Comparison of ENCODE assay signal across 21 cellular contexts in genomic region chr7:36668080-36668479, GRCh38. TPM values are rescaled to one million over a fixed set of nuclear protein-coding genes. Genes with fewer than 3 reads are reported as not detected.
DNase-seq lines count a peak whose midpoint lies in the region; ATAC-seq, FAIRE-seq and TF ChIP-seq lines count a peak whose summit lies in the region.
"Had no signal": no experiment of that assay in that cellular context is flagged by ENCODE, and none has a peak within 500 bp of the region (broad histone marks: within the 10 kb centered on the region; RNA-seq: fewer than 3 reads in every experiment).

No MANE protein-coding gene starts in this region.

- no peak overlapping the region for H3K18ac ChIP-seq in H9 (ENCODE audit: insufficient read length, low read depth, low read length)

- no peak overlapping the region for H3T11ph ChIP-seq in H9 (ENCODE audit: low read length)

- no peak overlapping the region for H2AFZ ChIP-seq in astrocyte (ENCODE audit: low read depth, low read length)
- no peak overlapping the region for H2AFZ ChIP-seq in H9 (ENCODE audit: low read length)

- H3K9ac ChIP-seq in astrocyte (ENCODE audit: low read length) (no peak overlapping the region), H9 (ENCODE audit: extremely low read depth, insufficient read length, low read length) (no peak overlapping the region)
- H3K9ac ChIP-seq: BLaER1 treated with 17β-estradiol and CSF1 and Interleukin-3, amounts not matched to agents 10 nM and 100 nM; KMS-11 had no signal

- H2BK15ac ChIP-seq in H9 (ENCODE audit: low read depth, low read length) = no peak overlapping the region

- H2BK12ac ChIP-seq in H9 (ENCODE audit: insufficient read length, low read depth, low read length) = no peak overlapping the region

- H3K4me2 ChIP-seq in astrocyte (ENCODE audit: low read length) (peak overlapping the region; percentile 16), H9 (ENCODE audit: insufficient read depth, insufficient read length, low read length) (no peak overlapping the region)
- H3K4me2 ChIP-seq: A549; BLaER1 treated with 17β-estradiol and CSF1 and Interleukin-3, amounts not matched to agents 10 nM and 100 nM; KMS-11 had no signal

- TF ChIP-seq POLR2A in transverse colon (IDR thresholded peaks at IDR 0.05) = no peak
- no peak for TF ChIP-seq POLR2A in thyroid gland (IDR thresholded peaks at IDR 0.05)

- H4K5ac ChIP-seq in H9 (ENCODE audit: insufficient read length, low read depth, low read length) = no peak overlapping the region

- no peak overlapping the region for H4K91ac ChIP-seq in H9 (ENCODE audit: insufficient read length, low read depth, low read length)

- H4K8ac ChIP-seq in H9 (replicated peaks; ENCODE audit: insufficient read length, low read depth, low read length) = no peak overlapping the region

- H3K4me3 ChIP-seq in astrocyte (ENCODE audit: insufficient read depth, low read depth, low read length) (no peak overlapping the region), transverse colon (no peak overlapping the region), thyroid gland (replicated peaks in 1 of 3) (no peak overlapping the region)
- H3K4me3 ChIP-seq: A549; BLaER1 treated with 17β-estradiol and CSF1 and Interleukin-3, amounts not matched to agents 10 nM and 100 nM had no signal

- H3K14ac ChIP-seq in H9 (ENCODE audit: insufficient read depth, low read length) = no peak overlapping the region

- H3K9me3 ChIP-seq in astrocyte (ENCODE audit: insufficient read depth, low read depth, low read length) (no peaks in the 10 kb centered on the region), transverse colon (no peaks in the 10 kb centered on the region), H9 (ENCODE audit: control insufficient read depth, low read depth, low read length) (no peaks in the 10 kb centered on the region), thyroid gland (no peaks in the 10 kb centered on the region)
- H3K9me3 ChIP-seq: A549 had no signal

- no peak overlapping the region for H2BK120ac ChIP-seq in H9 (ENCODE audit: low read depth, low read length, poor library complexity, severe bottlenecking)

- H3K4me1 Mint-ChIP-seq in activated naive CD8-positive, alpha-beta T cell (ENCODE audit: low read depth) = peaks cover 50% of the 10 kb centered on the region
- peaks cover 45% of the 10 kb centered on the region for H3K4me1 Mint-ChIP-seq in activated naive CD8-positive, alpha-beta T cell treated with anti-CD3 and anti-CD28 coated beads, Interleukin-2, amount 50 U/mL, for 24 hours
- H3K4me1 Mint-ChIP-seq in astrocyte (ENCODE audit: low read depth, unreplicated experiment) (peaks cover 17% of the 10 kb centered on the region), immature natural killer cell (peaks cover 71 to 98% of the 10 kb centered on the region in 2 donors), H9 (peaks cover 8 to 9% of the 10 kb centered on the region in 2 experiments)

- H3K27me3 Mint-ChIP-seq in activated naive CD8-positive, alpha-beta T cell = no peaks in the 10 kb centered on the region
- H3K27me3 Mint-ChIP-seq in activated naive CD8-positive, alpha-beta T cell treated with anti-CD3 and anti-CD28 coated beads, Interleukin-2, amount 50 U/mL, for 24 hours = no peaks in the 10 kb centered on the region
- no peaks in the 10 kb centered on the region for H3K27me3 Mint-ChIP-seq in astrocyte (ENCODE audit: low read depth, unreplicated experiment)
- peaks cover 0 to 2% (median 0%) of the 10 kb centered on the region in 3 donors for H3K27me3 Mint-ChIP-seq in immature natural killer cell (ENCODE audit: low read depth in 3 of 3)
- H3K27me3 Mint-ChIP-seq in H9 (ENCODE audit: low read depth) = no peaks in the 10 kb centered on the region

- no peak for TF ChIP-seq EP300 in transverse colon (IDR thresholded peaks at IDR 0.05; ENCODE audit: low read depth)

- H3K23ac ChIP-seq in H9 (ENCODE audit: insufficient read length, low read depth, low read length) = no peak overlapping the region

- H3K4me3 Mint-ChIP-seq in activated naive CD8-positive, alpha-beta T cell = no peak overlapping the region
- no peak overlapping the region for H3K4me3 Mint-ChIP-seq in activated naive CD8-positive, alpha-beta T cell treated with anti-CD3 and anti-CD28 coated beads, Interleukin-2, amount 50 U/mL, for 24 hours
- H3K4me3 Mint-ChIP-seq in astrocyte (ENCODE audit: unreplicated experiment) (no peak overlapping the region), immature natural killer cell (peak overlapping the region in 1 of 5 donors; percentile 75), H9 (no peak overlapping the region)

- no peak overlapping the region for H2BK20ac ChIP-seq in H9 (ENCODE audit: low read depth, low read length, poor library complexity, severe bottlenecking)

- ATAC-seq in activated naive CD8-positive, alpha-beta T cell treated with anti-CD3 and anti-CD28 coated beads, Interleukin-2, amount 50 U/mL, for 24 hours = no peak
- ATAC-seq: A549, HepG2 had no signal

- TF ChIP-seq CTCF in astrocyte (IDR thresholded peaks at IDR 0.05; ENCODE audit: insufficient read depth, low read depth, low read length) (no peak), transverse colon (IDR thresholded peaks at IDR 0.05) (no peak), H9 (conservative IDR thresholded peaks at IDR 0.05) (no peak), thyroid gland (IDR thresholded peaks at IDR 0.05) (no peak)

- H3K4me1 ChIP-seq in astrocyte (ENCODE audit: insufficient read depth, low read length) = peaks cover 8% of the 10 kb centered on the region
- peaks cover 0 to 32% (median 7%) of the 10 kb centered on the region in 4 donors for H3K4me1 ChIP-seq in transverse colon
- no peaks in the 10 kb centered on the region for H3K4me1 ChIP-seq in H9 (ENCODE audit: insufficient read depth, low read length)
- no peaks in the 10 kb centered on the region for H3K4me1 ChIP-seq in thyroid gland
- H3K4me1 ChIP-seq: BLaER1 treated with 17β-estradiol and CSF1 and Interleukin-3, amounts not matched to agents 10 nM and 100 nM had no signal

- H3K36me3 ChIP-seq in astrocyte (ENCODE audit: insufficient read depth, low read length) (no peaks in the 10 kb centered on the region), transverse colon (no peaks in the 10 kb centered on the region), thyroid gland (no peaks in the 10 kb centered on the region)

- DNase-seq in activated naive CD8-positive, alpha-beta T cell treated with anti-CD3 and anti-CD28 coated beads, Interleukin-2, amount 50 U/mL, for 24 hours = no peak
- DNase-seq in astrocyte (ENCODE audit: low read depth) = peak; percentile 82
- no peak for DNase-seq in immature natural killer cell
- DNase-seq in transverse colon = no peak
- DNase-seq in H9 = no peak
- no peak for DNase-seq in mucosa of gallbladder (ENCODE audit: low spot score)
- DNase-seq in thyroid gland = no peak
- DNase-seq: EL, NCI-H1048, NCI-H1436 treated with DMSO at 0.1 percent for 48 hours, NCI-H2029 treated with DMSO at 0.1 percent for 48 hours, NCI-H2171 treated with DMSO at 0.1 percent for 48 hours, NCI-H446 treated with DMSO at 0.1 percent for 48 hours had no signal

- H3K79me2 ChIP-seq in astrocyte (ENCODE audit: insufficient read depth, low read length) = no peaks in the 10 kb centered on the region
- H3K79me2 ChIP-seq in H9 (ENCODE audit: insufficient read depth, low read length) = no peaks in the 10 kb centered on the region

- no peaks in the 10 kb centered on the region for H3K9me3 Mint-ChIP-seq in activated naive CD8-positive, alpha-beta T cell (ENCODE audit: low read depth)
- peaks cover 11% of the 10 kb centered on the region for H3K9me3 Mint-ChIP-seq in activated naive CD8-positive, alpha-beta T cell treated with anti-CD3 and anti-CD28 coated beads, Interleukin-2, amount 50 U/mL, for 24 hours
- no peaks in the 10 kb centered on the region for H3K9me3 Mint-ChIP-seq in astrocyte (ENCODE audit: unreplicated experiment)
- no peaks in the 10 kb centered on the region for H3K9me3 Mint-ChIP-seq in immature natural killer cell
- peaks cover 0 to 4% of the 10 kb centered on the region in 2 experiments; a peak in 1 of 5 replicates for H3K9me3 Mint-ChIP-seq in H9

- in situ Hi-C loops in transverse colon (cut with MboI; ENCODE audit: low pct_ligation_motif_present in 1 of 4, low pct_unique_long_range_greater_than_20kb in 1 of 4, low sequenced_read_pairs in 3 of 4) = loop anchor here in 2 of 4 donors (10.0 to 25.0 kb wide), 2 partner anchors 183 to 519 kb away; no protein-coding TSS in a partner anchor

- no peaks in the 10 kb centered on the region for H3K79me1 ChIP-seq in H9 (ENCODE audit: insufficient read depth, low read depth, low read length, poor library complexity, severe bottlenecking)

- no peaks in the 10 kb centered on the region for H3K23me2 ChIP-seq in H9 (ENCODE audit: insufficient read length, low read depth, low read length, poor library complexity, severe bottlenecking)

- H3K27ac ChIP-seq in astrocyte (ENCODE audit: low read depth, low read length) = peak overlapping the region; percentile 18
- peak overlapping the region in 3 of 4 donors; percentile 44 to 74 (median 73) for H3K27ac ChIP-seq in transverse colon
- no peak overlapping the region for H3K27ac ChIP-seq in H9 (ENCODE audit: insufficient read length, low read depth, low read length)
- no peak overlapping the region for H3K27ac ChIP-seq in thyroid gland
- H3K27ac ChIP-seq: A549; BLaER1 treated with 17β-estradiol and CSF1 and Interleukin-3, amounts not matched to agents 10 nM and 100 nM; KMS-11; RWPE1 had no signal

- no peak overlapping the region for H3K56ac ChIP-seq in H9 (ENCODE audit: insufficient read length, low read depth, low read length)

- H3K27me3 ChIP-seq in astrocyte (ENCODE audit: insufficient read depth, low read length) (no peaks in the 10 kb centered on the region), transverse colon (no peaks in the 10 kb centered on the region), H9 (ENCODE audit: insufficient read depth, low read length) (no peaks in the 10 kb centered on the region), thyroid gland (no peaks in the 10 kb centered on the region)
- H3K27me3 ChIP-seq: BLaER1 treated with 17β-estradiol and CSF1 and Interleukin-3, amounts not matched to agents 10 nM and 100 nM had no signal

- no peak overlapping the region for H2BK5ac ChIP-seq in H9 (ENCODE audit: insufficient read length, low read length)

- WGBS in transverse colon (ENCODE audit: low coverage in 1 of 2), 2 donors = 58 to 62% methylated on average over 3 of the region's 3 CpGs
- WGBS in H9 (ENCODE audit: extremely low coverage, insufficient read length, low lambda C conversion rate) = no CpG with 5 or more reads among the region's 3 CpGs
- WGBS in thyroid gland, 2 donors = 84 to 95% methylated on average over 3 of the region's 3 CpGs

- intact Hi-C loops in transverse colon (cut with DNase I; ENCODE audit: low total_unique reads) = no loop called here
- intact Hi-C loops in thyroid gland (cut with DNase I) = no loop called here

- peak overlapping the region; percentile 23 for H3K27ac Mint-ChIP-seq in activated naive CD8-positive, alpha-beta T cell
- no peak overlapping the region for H3K27ac Mint-ChIP-seq in activated naive CD8-positive, alpha-beta T cell treated with anti-CD3 and anti-CD28 coated beads, Interleukin-2, amount 50 U/mL, for 24 hours
- H3K27ac Mint-ChIP-seq in astrocyte (ENCODE audit: unreplicated experiment) (peak overlapping the region; percentile 42), immature natural killer cell (peak overlapping the region; percentile 70 to 94 (median 90)), H9 (no peak overlapping the region)

- no peak for FAIRE-seq in astrocyte (lab: Jason Lieb, UNC)
- FAIRE-seq: A549, GM19239, HepG2 had no signal

- no peak overlapping the region for H3K4ac ChIP-seq in H9 (ENCODE audit: low read depth, low read length)

- H4K20me1 ChIP-seq in astrocyte (ENCODE audit: insufficient read depth, low read length) (no peaks in the 10 kb centered on the region), H9 (ENCODE audit: control insufficient read depth, insufficient read depth, insufficient read length) (no peaks in the 10 kb centered on the region)

- H3K36me3 Mint-ChIP-seq in activated naive CD8-positive, alpha-beta T cell = peaks cover 5% of the 10 kb centered on the region
- H3K36me3 Mint-ChIP-seq in activated naive CD8-positive, alpha-beta T cell treated with anti-CD3 and anti-CD28 coated beads, Interleukin-2, amount 50 U/mL, for 24 hours (ENCODE audit: low read depth) = peaks cover 8% of the 10 kb centered on the region
- H3K36me3 Mint-ChIP-seq in astrocyte (ENCODE audit: low read depth, unreplicated experiment) (no peaks in the 10 kb centered on the region), immature natural killer cell (peaks cover 54 to 71% (median 59%) of the 10 kb centered on the region in 3 donors), H9 (ENCODE audit: insufficient read depth in 1 of 3, low read depth in 3 of 3) (no peaks in the 10 kb centered on the region; a peak in 1 of 7 replicates)

- no peak overlapping the region for H2AK5ac ChIP-seq in H9 (ENCODE audit: insufficient read length, low read length)

RNA-seq across cellular contexts. Expression of gene AOAH, which starts 56.2 kb away (rescaled TPM):
- total RNA-seq in astrocyte = not detected in 2 replicates
- polyA plus RNA-seq in immature natural killer cell = 100 to 1,000 TPM; 288 to 385 (median 331) TPM
- 100 to 1,000 TPM in 2 of 4 donors, 10 to 100 TPM in 2; 82.8 to 139 (median 102) TPM for total RNA-seq in transverse colon
- total RNA-seq in H9 (2021) = 0.39 TPM in 1 of 2 replicates, not detected in the other
- 17.0 TPM for total RNA-seq in mucosa of gallbladder
- 10 to 100 TPM in 3 of 4 donors, 1 to 10 TPM in 1; 7.4 to 26.7 (median 12.4) TPM for total RNA-seq in thyroid gland
- total RNA-seq: HepG2, MCF 10A had no signal
- polyA plus RNA-seq: HepG2 had no signal

Comparison
In these comparisons a context has a peak if more than half of its experiments do, and no peak if none do; other contexts are left out.
1. H3K27ac Mint-ChIP-seq: peak in activated naive CD8-positive, alpha-beta T cell (single experiment), astrocyte (single experiment) and immature natural killer cell (6 of 6); none in activated naive CD8-positive, alpha-beta T cell treated with anti-CD3 and anti-CD28 coated beads, Interleukin-2, amount 50 U/mL, for 24 hours (single experiment) and H9 (0 of 3).
2. H3K27ac ChIP-seq: peak in astrocyte (single experiment) and transverse colon (3 of 4); none in H9 (single experiment) and thyroid gland (0 of 3).